In genomic region chr2:191415101-191415500, GRCh38 we compare ENCODE assay signal across 7 cellular contexts.
"Had no signal": no experiment of that assay in that cellular context is flagged by ENCODE, and none has a peak within 500 bp of the region (broad histone marks: within the 10 kb centered on the region; RNA-seq: fewer than 3 reads in every experiment).

No MANE protein-coding gene starts in this region.

- H3K9me3 Mint-ChIP-seq: GM23338, H9 had no signal

- H3K27ac Mint-ChIP-seq: GM23338, H9 had no signal

- H2AFZ ChIP-seq: GM23338 had no signal

- H3K4me2 ChIP-seq: GM23338 had no signal

- DNase-seq: H9, HCEC 1CT, KBM-7 had no signal

- H3K4me3 ChIP-seq: GM23338 had no signal

- H3K4me3 Mint-ChIP-seq: GM23338, H9, IgD-negative memory B cell had no signal

- ATAC-seq: GM23338, HepG2 had no signal

- H3K4me1 Mint-ChIP-seq: GM23338, H9, IgD-negative memory B cell had no signal

- H3K27me3 Mint-ChIP-seq: IgD-negative memory B cell had no signal

- H3K27ac ChIP-seq: HL-60 had no signal
